In genomic region chr2:10344105-10345066, GRCh38 we compare ENCODE assay signal across 9 cellular contexts. TPM values are rescaled to one million over a fixed set of nuclear protein-coding genes. Genes with fewer than 3 reads are reported as not detected.
DNase-seq lines count a peak whose midpoint lies in the region; ATAC-seq and TF ChIP-seq lines count a peak whose summit lies in the region.
"Had no signal": no experiment of that assay in that cellular context is flagged by ENCODE, and none has a peak within 500 bp of the region (broad histone marks: within the 10 kb centered on the region; RNA-seq: fewer than 3 reads in every experiment).

No MANE protein-coding gene starts in this region.

- intact Hi-C loops in activated T-helper 2 cell treated with anti-CD3 and anti-CD28 coated beads, Interferon-gamma antibody, Interleukin-2, Interleukin-4, amounts not matched to agents 10 μg/mL and 5 μg/mL and 100 μg/mL, durations not matched to agents 14 hours and 24 hours and 36 hours (cut with micrococcal nuclease) = no loop called here
- intact Hi-C loops in lower leg skin (cut with DNase I; ENCODE audit: low total_unique reads) = no loop called here

- no peak for TF ChIP-seq POLR2A in lower leg skin (IDR thresholded peaks at IDR 0.05)

- no peak overlapping the region for H2AK5ac ChIP-seq in mesenchymal stem cell (ENCODE audit: low read length, severe bottlenecking)

- ATAC-seq in GM21381 (IDR thresholded peaks at IDR 0.05; ENCODE audit: unreplicated experiment) (no peak), HG03097 (IDR thresholded peaks at IDR 0.05; ENCODE audit: low FRiP score, unreplicated experiment) (no peak)

- peaks cover 66% of the 10 kb centered on the region for H3K4me1 ChIP-seq in CD8-positive, alpha-beta memory T cell (ENCODE audit: insufficient read depth, low read length)
- peaks cover 25% of the 10 kb centered on the region for H3K4me1 ChIP-seq in mesenchymal stem cell (ENCODE audit: control insufficient read depth, insufficient read depth, low read depth, low read length)

- no peaks in the 10 kb centered on the region for H3K27me3 Mint-ChIP-seq in CD8-positive, alpha-beta memory T cell
- no peaks in the 10 kb centered on the region for H3K27me3 Mint-ChIP-seq in activated T-helper 2 cell treated with anti-CD3 and anti-CD28 coated beads, Interferon-gamma antibody, Interleukin-2, Interleukin-4, amounts not matched to agents 10 μg/mL and 5 μg/mL and 100 μg/mL, durations not matched to agents 14 hours and 24 hours and 36 hours (ENCODE audit: low read depth)

- no peaks in the 10 kb centered on the region for H3K27me3 ChIP-seq in CD8-positive, alpha-beta memory T cell (ENCODE audit: insufficient read depth, low read length, poor library complexity, severe bottlenecking)
- no peaks in the 10 kb centered on the region for H3K27me3 ChIP-seq in mesenchymal stem cell (ENCODE audit: control insufficient read depth in 1 of 2, insufficient read depth in 1 of 2, low read length in 2 of 2)

- no peak overlapping the region for H4K8ac ChIP-seq in mesenchymal stem cell (ENCODE audit: low read length)

- H3K36me3 ChIP-seq in CD8-positive, alpha-beta memory T cell (ENCODE audit: insufficient read depth, low read length) = no peaks in the 10 kb centered on the region
- peaks cover 0 to 2% of the 10 kb centered on the region in 2 experiments for H3K36me3 ChIP-seq in mesenchymal stem cell (ENCODE audit: control insufficient read depth in 1 of 2, insufficient read depth in 2 of 2, low read depth in 1 of 2, low read length in 2 of 2)

- H3K4me2 ChIP-seq in mesenchymal stem cell (ENCODE audit: low read length, poor library complexity, severe bottlenecking) = no peak overlapping the region

- no peak overlapping the region for H3K18ac ChIP-seq in mesenchymal stem cell (ENCODE audit: low read depth in 1 of 2, low read length in 2 of 2)

- no peak overlapping the region for H3K9ac ChIP-seq in mesenchymal stem cell (ENCODE audit: low read length)

- DNase-seq in CD8-positive, alpha-beta memory T cell = no peak
- peak; percentile 68 for DNase-seq in MV-4-11 (lab: John Stamatoyannopoulos, UW)
- DNase-seq in activated T-helper 2 cell treated with anti-CD3 and anti-CD28 coated beads, Interferon-gamma antibody, Interleukin-2, Interleukin-4, amounts not matched to agents 10 μg/mL and 5 μg/mL and 100 μg/mL, durations not matched to agents 14 hours and 24 hours and 36 hours (ENCODE audit: low spot score) = no peak
- no peak for DNase-seq in mesenchymal stem cell
- DNase-seq in lower leg skin (ENCODE audit: low spot score in 2 of 2) = no peak
- no peak for DNase-seq in effector CD8-positive, alpha-beta T cell (lab: John Stamatoyannopoulos, UW)
- DNase-seq: kidney glomerular epithelial cell had no signal

- CTCF ChIA-PET in CD8-positive, alpha-beta memory T cell (lab: Charles Lee) = interaction anchor here (0.6 kb wide), 1 partner anchor 305 kb away, joined by 3 read pairs; no protein-coding TSS in a partner anchor

- peak overlapping the region in 2 of 7 donors; percentile 1 to 3 for H3K4me3 Mint-ChIP-seq in CD8-positive, alpha-beta memory T cell
- H3K4me3 Mint-ChIP-seq in activated T-helper 2 cell treated with anti-CD3 and anti-CD28 coated beads, Interferon-gamma antibody, Interleukin-2, Interleukin-4, amounts not matched to agents 10 μg/mL and 5 μg/mL and 100 μg/mL, durations not matched to agents 14 hours and 24 hours and 36 hours (ENCODE audit: low read depth) = no peak overlapping the region

- H2BK5ac ChIP-seq in mesenchymal stem cell (ENCODE audit: low read depth, low read length, poor library complexity, severe bottlenecking) = no peak overlapping the region

- H3K9me3 ChIP-seq in CD8-positive, alpha-beta memory T cell (ENCODE audit: low read length) = no peaks in the 10 kb centered on the region
- no peaks in the 10 kb centered on the region for H3K9me3 ChIP-seq in mesenchymal stem cell (ENCODE audit: control insufficient read depth, low read length)

- H3K4me3 ChIP-seq in CD8-positive, alpha-beta memory T cell (ENCODE audit: low read length) = no peak overlapping the region
- H3K4me3 ChIP-seq in mesenchymal stem cell (ENCODE audit: insufficient read depth in 1 of 2, low read depth in 1 of 2, low read length in 2 of 2) = no peak overlapping the region
- no peak overlapping the region for H3K4me3 ChIP-seq in lower leg skin (ENCODE audit: low read depth, poor library complexity, severe bottlenecking)

- H4K91ac ChIP-seq in mesenchymal stem cell (ENCODE audit: low read length) = no peak overlapping the region

- no peak overlapping the region for H2AFZ ChIP-seq in mesenchymal stem cell (ENCODE audit: low read depth, low read length)

- peak overlapping the region; percentile 40 to 72 for H3K14ac ChIP-seq in mesenchymal stem cell (ENCODE audit: low read length in 2 of 2)

- H3K9me3 Mint-ChIP-seq in CD8-positive, alpha-beta memory T cell = no peaks in the 10 kb centered on the region
- no peaks in the 10 kb centered on the region for H3K9me3 Mint-ChIP-seq in activated T-helper 2 cell treated with anti-CD3 and anti-CD28 coated beads, Interferon-gamma antibody, Interleukin-2, Interleukin-4, amounts not matched to agents 10 μg/mL and 5 μg/mL and 100 μg/mL, durations not matched to agents 14 hours and 24 hours and 36 hours

- POLR2A ChIA-PET in CD8-positive, alpha-beta memory T cell (lab: Charles Lee) = no interaction called here

- H3K23ac ChIP-seq in mesenchymal stem cell (ENCODE audit: low read length in 2 of 2) = no peak overlapping the region

- peaks cover 0 to 12% (median 7%) of the 10 kb centered on the region in 3 donors for H3K36me3 Mint-ChIP-seq in CD8-positive, alpha-beta memory T cell
- H3K36me3 Mint-ChIP-seq in activated T-helper 2 cell treated with anti-CD3 and anti-CD28 coated beads, Interferon-gamma antibody, Interleukin-2, Interleukin-4, amounts not matched to agents 10 μg/mL and 5 μg/mL and 100 μg/mL, durations not matched to agents 14 hours and 24 hours and 36 hours (ENCODE audit: low read depth) = no peaks in the 10 kb centered on the region

- peak overlapping the region; percentile 5 to 83 (median 67) for H3K27ac Mint-ChIP-seq in CD8-positive, alpha-beta memory T cell
- H3K27ac Mint-ChIP-seq in activated T-helper 2 cell treated with anti-CD3 and anti-CD28 coated beads, Interferon-gamma antibody, Interleukin-2, Interleukin-4, amounts not matched to agents 10 μg/mL and 5 μg/mL and 100 μg/mL, durations not matched to agents 14 hours and 24 hours and 36 hours = peak overlapping the region; percentile 31

- H3K4ac ChIP-seq in mesenchymal stem cell (ENCODE audit: low read depth in 1 of 2, low read length in 2 of 2) = no peak overlapping the region

- no peak for TF ChIP-seq CTCF in lower leg skin (IDR thresholded peaks at IDR 0.05)

- WGBS in mesenchymal stem cell = 83% methylated on average over 18 of the region's 19 CpGs
- WGBS in lower leg skin, 2 donors = 64 to 67% methylated on average over 19 of the region's 19 CpGs

- no peak overlapping the region for H2BK120ac ChIP-seq in mesenchymal stem cell (ENCODE audit: low read depth, low read length)

- no peak overlapping the region for H3K27ac ChIP-seq in CD8-positive, alpha-beta memory T cell (ENCODE audit: low read depth, low read length)
- no peak overlapping the region for H3K27ac ChIP-seq in mesenchymal stem cell (ENCODE audit: low read length, poor library complexity, severe bottlenecking)

- H3K79me1 ChIP-seq in mesenchymal stem cell (replicated peaks; ENCODE audit: low read length, poor library complexity, severe bottlenecking) = peaks cover 35% of the 10 kb centered on the region

- H2BK15ac ChIP-seq in mesenchymal stem cell (ENCODE audit: low read depth, poor library complexity, severe bottlenecking) = no peak overlapping the region

- H2BK12ac ChIP-seq in mesenchymal stem cell (ENCODE audit: low read length in 2 of 2) = no peak overlapping the region

- peaks cover 53 to 78% (median 63%) of the 10 kb centered on the region in 3 donors for H3K4me1 Mint-ChIP-seq in CD8-positive, alpha-beta memory T cell
- peaks cover 32% of the 10 kb centered on the region for H3K4me1 Mint-ChIP-seq in activated T-helper 2 cell treated with anti-CD3 and anti-CD28 coated beads, Interferon-gamma antibody, Interleukin-2, Interleukin-4, amounts not matched to agents 10 μg/mL and 5 μg/mL and 100 μg/mL, durations not matched to agents 14 hours and 24 hours and 36 hours (ENCODE audit: low read depth)

RNA-seq across cellular contexts. Expression of gene HPCAL1, which starts 41.7 kb away (rescaled TPM):
- total RNA-seq in CD8-positive, alpha-beta memory T cell = 10 to 100 TPM; 44.1 to 47.6 TPM
- 96.3 TPM for polyA plus RNA-seq in CD8-positive, alpha-beta memory T cell
- 102 and 110 TPM in 2 replicates for total RNA-seq in activated T-helper 2 cell treated with anti-CD3 and anti-CD28 coated beads, Interferon-gamma antibody, Interleukin-2, Interleukin-4, amounts not matched to agents 10 μg/mL and 5 μg/mL and 100 μg/mL, durations not matched to agents 14 hours and 24 hours and 36 hours
- polyA plus RNA-seq in mesenchymal stem cell (2013, experiment 1 of 2) = 35.6 TPM
- 36.5 TPM for polyA plus RNA-seq in mesenchymal stem cell (2013, experiment 2 of 2)
- 10 to 100 TPM; 26.4 to 45.7 (median 36.9) TPM for total RNA-seq in lower leg skin
